In the genomic region with DNA sequence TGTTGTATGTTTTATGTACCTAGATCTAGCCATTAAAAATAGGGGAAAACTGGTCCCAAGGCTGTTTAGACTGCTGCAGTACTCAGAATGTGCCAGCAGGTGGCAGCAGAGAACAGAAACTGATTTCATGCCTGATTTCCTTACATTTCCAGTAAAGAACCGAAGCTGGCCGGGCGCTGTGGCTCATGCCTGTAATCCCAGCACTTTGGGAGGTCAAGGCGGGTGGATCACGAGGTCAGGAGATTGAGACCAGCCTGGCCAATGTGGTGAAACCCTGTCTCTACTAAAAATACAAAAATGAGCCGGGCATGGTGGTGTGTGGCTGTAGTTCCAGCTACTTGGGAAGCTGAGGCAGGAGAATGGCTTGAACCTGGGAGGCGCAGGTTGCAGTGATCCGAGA, we compare ENCODE assay signal across 8 cellular contexts. TPM values are rescaled to one million over a fixed set of nuclear protein-coding genes. Genes with fewer than 3 reads are reported as not detected.
A peak's percentile ranks its signal among the peaks of the same experiment; 100 is the strongest.
DNase-seq lines count a peak whose midpoint lies in the region; ATAC-seq and TF ChIP-seq lines count a peak whose summit lies in the region.
"Not testable (repeated sequence)": the region's sequence is repeated elsewhere in the genome, so short reads cannot be mapped to it uniquely, and the experiment has no call there.

No MANE protein-coding gene starts in this region.

- not testable (repeated sequence) for H3K9me2 ChIP-seq in SU-DHL-6 (replicated peaks; ENCODE audit: insufficient read depth, low read length); neural cell (ENCODE audit: insufficient read depth, low read length)

- ATAC-seq in stimulated activated effector memory CD8-positive, alpha-beta T cell treated with anti-CD3 and anti-CD28 coated beads, Interleukin-12 subunit alpha, Interleukin-12 subunit beta, amount 100 ng/mL, for 72 hours: peak; percentile 31

- peak; percentile 94 for TF ChIP-seq RAD21 in neural cell (conservative IDR thresholded peaks at IDR 0.05)

- not testable (repeated sequence) for H3K36me3 ChIP-seq in HAP-1 (replicated peaks); SU-DHL-6 (ENCODE audit: low read length); neural cell (ENCODE audit: insufficient read depth, low read length)

- peak; percentile 82 for TF ChIP-seq CTCF in SU-DHL-6 (IDR thresholded peaks at IDR 0.05; ENCODE audit: insufficient read depth, low read length, poor library complexity, severe bottlenecking)
- peak; percentile 86 for TF ChIP-seq CTCF in foreskin fibroblast (IDR thresholded peaks at IDR 0.05; ENCODE audit: low read depth, low read length)
- TF ChIP-seq CTCF in neural cell (IDR thresholded peaks at IDR 0.05; ENCODE audit: poor library complexity, severe bottlenecking): peak; percentile 94

- TF ChIP-seq EP300 in neural cell (conservative IDR thresholded peaks at IDR 0.05; ENCODE audit: poor library complexity, severe bottlenecking): not testable (repeated sequence)

- H3K4me3 Mint-ChIP-seq in stimulated activated effector memory CD8-positive, alpha-beta T cell treated with anti-CD3 and anti-CD28 coated beads, Interleukin-12 subunit alpha, Interleukin-12 subunit beta, amount 100 ng/mL, for 72 hours: not testable (repeated sequence)

- not testable (repeated sequence) for H3K27me3 ChIP-seq in HAP-1 (ENCODE audit: low read depth); SU-DHL-6 (ENCODE audit: low read length); neural cell (ENCODE audit: insufficient read depth, low read depth, low read length)

- H3K4me1 Mint-ChIP-seq in stimulated activated effector memory CD8-positive, alpha-beta T cell treated with anti-CD3 and anti-CD28 coated beads, Interleukin-12 subunit alpha, Interleukin-12 subunit beta, amount 100 ng/mL, for 72 hours: not testable (repeated sequence)

- not testable (repeated sequence) for H3K4me1 ChIP-seq in HAP-1

- H3K4me3 ChIP-seq in HAP-1; SU-DHL-6 (ENCODE audit: insufficient read depth, low read length, poor library complexity, severe bottlenecking); foreskin fibroblast (ENCODE audit: low read depth in 1 of 2, low read length in 2 of 2); neural cell (ENCODE audit: low read length): not testable (repeated sequence)

- H3K9me3 Mint-ChIP-seq in stimulated activated effector memory CD8-positive, alpha-beta T cell treated with anti-CD3 and anti-CD28 coated beads, Interleukin-12 subunit alpha, Interleukin-12 subunit beta, amount 100 ng/mL, for 72 hours: not testable (repeated sequence)

- peaks cover 20% of the 10 kb centered on the region for H3F3A ChIP-seq in SU-DHL-6 (ENCODE audit: insufficient read depth)
- H3F3A ChIP-seq in neural cell (ENCODE audit: insufficient read depth, low read length, poor library complexity, severe bottlenecking): not testable (repeated sequence)

- not testable (repeated sequence) for H3K9me3 ChIP-seq in HAP-1; SU-DHL-6 (ENCODE audit: insufficient read depth, low read length); neural cell (ENCODE audit: low read length)

- H3K27ac Mint-ChIP-seq in stimulated activated effector memory CD8-positive, alpha-beta T cell treated with anti-CD3 and anti-CD28 coated beads, Interleukin-12 subunit alpha, Interleukin-12 subunit beta, amount 100 ng/mL, for 72 hours: not testable (repeated sequence)

- DNase-seq in DMS79 treated with DMSO at 0.1 percent for 48 hours (lab: John Stamatoyannopoulos, UW) (peak; percentile 35), HAP-1 (ENCODE audit: low spot score in 2 of 2) (peak; percentile 43 to 84), NCI-H1105 treated with DMSO at 0.1 percent for 48 hours (lab: John Stamatoyannopoulos, UW) (peak; percentile 35), foreskin fibroblast (peak; percentile 53 to 88)
- DNase-seq in activated naive CD4-positive, alpha-beta T cell (lab: John Stamatoyannopoulos, UW): peak; percentile 47 to 72 (median 63)
- DNase-seq in stimulated activated effector memory CD8-positive, alpha-beta T cell treated with anti-CD3 and anti-CD28 coated beads, Interleukin-12 subunit alpha, Interleukin-12 subunit beta, amount 100 ng/mL, for 72 hours (ENCODE audit: low spot score in 2 of 2): peak; percentile 62 to 83

- H3K27ac ChIP-seq in SU-DHL-6 (ENCODE audit: low read depth, low read length); neural cell (ENCODE audit: low read length): not testable (repeated sequence)

- in situ Hi-C loops in HAP-1 (cut with MboI; ENCODE audit: low sequenced_read_pairs): loop anchor here (10.0 to 25.0 kb wide), 4 partner anchors 166 to 1216 kb away; no protein-coding TSS in a partner anchor

- not testable (repeated sequence) for H3K4me2 ChIP-seq in SU-DHL-6 (ENCODE audit: low read depth, low read length, poor library complexity, severe bottlenecking); neural cell (ENCODE audit: low read length)

- H3K9ac ChIP-seq in SU-DHL-6 (ENCODE audit: low read length); neural cell (ENCODE audit: low read length): not testable (repeated sequence)

- not testable (repeated sequence) for H4K20me1 ChIP-seq in SU-DHL-6 (ENCODE audit: low read depth, low read length); neural cell (ENCODE audit: insufficient read depth)

- not testable (repeated sequence) for H2AFZ ChIP-seq in SU-DHL-6 (ENCODE audit: low read depth, low read length, severe bottlenecking); neural cell (ENCODE audit: low read depth, low read length)

- not testable (repeated sequence) for H3K36me3 Mint-ChIP-seq in stimulated activated effector memory CD8-positive, alpha-beta T cell treated with anti-CD3 and anti-CD28 coated beads, Interleukin-12 subunit alpha, Interleukin-12 subunit beta, amount 100 ng/mL, for 72 hours

- peaks cover 85% of the 10 kb centered on the region for H3K79me2 ChIP-seq in SU-DHL-6 (ENCODE audit: insufficient read depth, low read length)
- not testable (repeated sequence) for H3K79me2 ChIP-seq in neural cell (replicated peaks; ENCODE audit: insufficient read depth, low read length)

TF ChIP-seq in neural cell, 6 proteins besides CTCF, POLR2A, EP300 and RAD21:
- peak; percentile 95 for TF ChIP-seq SMC3 (conservative IDR thresholded peaks at IDR 0.05; ENCODE audit: poor library complexity)

RNA-seq across cellular contexts. Expression of a gene that starts 59.8 kb away (rescaled TPM):
- polyA plus RNA-seq in neural cell: 9.1 and 14.2 TPM in 2 replicates
- polyA minus RNA-seq in neural cell: 18.7 and 22.8 TPM in 2 replicates
